Comparison of ENCODE assay signal across 2 cellular contexts in genomic region chr9:130958564-130958963, GRCh38.
TF ChIP-seq lines count a peak whose summit lies in the region.

No MANE protein-coding gene starts in this region.

TF ChIP-seq in HEK293, 187 proteins besides CTCF, POLR2A, EP300 and RAD21:
- peak; percentile 73; the same call in 1 of the 2 replicates for TF ChIP-seq HOXD13 (CRISPR knock-in tag; IDR thresholded peaks at IDR 0.05; ENCODE audit: borderline replicate concordance)

TF ChIP-seq in K562, 482 proteins besides CTCF, POLR2A, EP300 and RAD21:
- TF ChIP-seq MLX (CRISPR knock-in tag; conservative IDR thresholded peaks at IDR 0.05), result peak in 1 of 2 experiments; percentile 91; a peak in 1 of 4 replicates
